8 cellular contexts compared by ENCODE assay signal in genomic region chr5:159163027-159163699, GRCh38. TPM values are rescaled to one million over a fixed set of nuclear protein-coding genes. Genes with fewer than 3 reads are reported as not detected.
DNase-seq lines count a peak whose midpoint lies in the region; ATAC-seq lines count a peak whose summit lies in the region.
"Had no signal": no experiment of that assay in that cellular context is flagged by ENCODE, and none has a peak within 500 bp of the region (broad histone marks: within the 10 kb centered on the region; RNA-seq: fewer than 3 reads in every experiment).

No MANE protein-coding gene starts in this region.

- ATAC-seq in HG03442 (IDR thresholded peaks at IDR 0.05; ENCODE audit: unreplicated experiment) (peak; percentile 55), GM21723 (IDR thresholded peaks at IDR 0.05; ENCODE audit: unreplicated experiment) (no peak)

- peak; percentile 97 for DNase-seq in ELR (ENCODE audit: low read depth)
- DNase-seq in amniotic epithelial cell (ENCODE audit: low read depth): peak; percentile 93
- peak; percentile 76 for DNase-seq in non-pigmented ciliary epithelial cell (ENCODE audit: low read depth)
- DNase-seq in mesenteric fat pad (ENCODE audit: low spot score): no peak
- DNase-seq in AG08396 (ENCODE audit: low spot score): no peak
- DNase-seq: NCI-H2081 treated with DMSO at 0.1 percent for 48 hours had no signal

RNA-seq across cellular contexts. Expression of gene RNF145, which starts 46.2 kb away (rescaled TPM):
- total RNA-seq in mesenteric fat pad: 77.9 TPM

Comparison
In these comparisons a context has a peak if more than half of its experiments do, and no peak if none do; other contexts are left out.
1. DNase-seq: peak in ELR (single experiment), amniotic epithelial cell (single experiment) and non-pigmented ciliary epithelial cell (single experiment); none in mesenteric fat pad (single experiment) and AG08396 (single experiment).